2 cellular contexts compared by ENCODE assay signal in genomic region chr9:129415954-129416651, GRCh38.
TF ChIP-seq lines count a peak whose summit lies in the region.

No MANE protein-coding gene starts in this region.

TF ChIP-seq in HCT116, 20 proteins besides CTCF, POLR2A, EP300 and RAD21 (continued from another document):
- no peak for TF ChIP-seq EZH2 (IDR thresholded peaks at IDR 0.05)
- TF ChIP-seq YY1 (IDR thresholded peaks at IDR 0.05; ENCODE audit: extremely low read depth, insufficient replicate concordance, low read depth, low read length) = no peak
- no peak for TF ChIP-seq EGR1 (IDR thresholded peaks at IDR 0.05; ENCODE audit: low read depth)
- TF ChIP-seq ELF1 (IDR thresholded peaks at IDR 0.05; ENCODE audit: borderline replicate concordance, low read depth) = no peak
- no peak for TF ChIP-seq JUND (IDR thresholded peaks at IDR 0.05)
- TF ChIP-seq SIN3A (IDR thresholded peaks at IDR 0.05; ENCODE audit: low read depth) = no peak
- no peak for TF ChIP-seq ZNF274 (IDR thresholded peaks at IDR 0.05; ENCODE audit: low read depth, low read length)

TF ChIP-seq in K562, 482 proteins besides CTCF, POLR2A, EP300 and RAD21 (continued from another document):
- TF ChIP-seq EGR1 (conservative IDR thresholded peaks at IDR 0.05) (no peak), ATF1 (CRISPR knock-in tag; IDR thresholded peaks at IDR 0.05) (no peak), ATF1 (tag; IDR thresholded peaks at IDR 0.05) (no peak), BRF1 (IDR thresholded peaks at IDR 0.05; ENCODE audit: borderline replicate concordance, extremely low read depth, insufficient read length) (no peak), RBBP5 (IDR thresholded peaks at IDR 0.05; ENCODE audit: borderline replicate concordance, insufficient read depth, low read length, poor library complexity, severe bottlenecking) (peak; percentile 13), MEIS2 (IDR thresholded peaks at IDR 0.05; ENCODE audit: partially characterized antibody) (peak; percentile 71), BDP1 (IDR thresholded peaks at IDR 0.05; ENCODE audit: insufficient read depth, insufficient read length) (no peak), SOX6 (IDR thresholded peaks at IDR 0.05) (no peak), PKNOX1 (IDR thresholded peaks at IDR 0.05) (peak; percentile 56)
- TF ChIP-seq, protein P1, sequence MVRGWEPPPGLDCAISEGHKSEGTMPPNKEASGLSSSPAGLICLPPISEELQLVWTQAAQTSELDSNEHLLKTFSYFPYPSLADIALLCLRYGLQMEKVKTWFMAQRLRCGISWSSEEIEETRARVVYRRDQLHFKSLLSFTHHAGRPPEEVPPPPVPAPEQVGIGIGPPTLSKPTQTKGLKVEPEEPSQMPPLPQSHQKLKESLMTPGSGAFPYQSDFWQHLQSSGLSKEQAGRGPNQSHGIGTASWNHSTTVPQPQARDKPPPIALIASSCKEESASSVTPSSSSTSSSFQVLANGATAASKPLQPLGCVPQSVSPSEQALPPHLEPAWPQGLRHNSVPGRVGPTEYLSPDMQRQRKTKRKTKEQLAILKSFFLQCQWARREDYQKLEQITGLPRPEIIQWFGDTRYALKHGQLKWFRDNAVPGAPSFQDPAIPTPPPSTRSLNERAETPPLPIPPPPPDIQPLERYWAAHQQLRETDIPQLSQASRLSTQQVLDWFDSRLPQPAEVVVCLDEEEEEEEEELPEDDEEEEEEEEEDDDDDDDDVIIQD (CRISPR knock-in tag; IDR thresholded peaks at IDR 0.05) = no peak
- TF ChIP-seq, protein P2, sequence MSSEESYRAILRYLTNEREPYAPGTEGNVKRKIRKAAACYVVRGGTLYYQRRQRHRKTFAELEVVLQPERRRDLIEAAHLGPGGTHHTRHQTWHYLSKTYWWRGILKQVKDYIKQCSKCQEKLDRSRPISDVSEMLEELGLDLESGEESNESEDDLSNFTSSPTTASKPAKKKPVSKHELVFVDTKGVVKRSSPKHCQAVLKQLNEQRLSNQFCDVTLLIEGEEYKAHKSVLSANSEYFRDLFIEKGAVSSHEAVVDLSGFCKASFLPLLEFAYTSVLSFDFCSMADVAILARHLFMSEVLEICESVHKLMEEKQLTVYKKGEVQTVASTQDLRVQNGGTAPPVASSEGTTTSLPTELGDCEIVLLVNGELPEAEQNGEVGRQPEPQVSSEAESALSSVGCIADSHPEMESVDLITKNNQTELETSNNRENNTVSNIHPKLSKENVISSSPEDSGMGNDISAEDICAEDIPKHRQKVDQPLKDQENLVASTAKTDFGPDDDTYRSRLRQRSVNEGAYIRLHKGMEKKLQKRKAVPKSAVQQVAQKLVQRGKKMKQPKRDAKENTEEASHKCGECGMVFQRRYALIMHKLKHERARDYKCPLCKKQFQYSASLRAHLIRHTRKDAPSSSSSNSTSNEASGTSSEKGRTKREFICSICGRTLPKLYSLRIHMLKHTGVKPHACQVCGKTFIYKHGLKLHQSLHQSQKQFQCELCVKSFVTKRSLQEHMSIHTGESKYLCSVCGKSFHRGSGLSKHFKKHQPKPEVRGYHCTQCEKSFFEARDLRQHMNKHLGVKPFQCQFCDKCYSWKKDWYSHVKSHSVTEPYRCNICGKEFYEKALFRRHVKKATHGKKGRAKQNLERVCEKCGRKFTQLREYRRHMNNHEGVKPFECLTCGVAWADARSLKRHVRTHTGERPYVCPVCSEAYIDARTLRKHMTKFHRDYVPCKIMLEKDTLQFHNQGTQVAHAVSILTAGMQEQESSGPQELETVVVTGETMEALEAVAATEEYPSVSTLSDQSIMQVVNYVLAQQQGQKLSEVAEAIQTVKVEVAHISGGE (CRISPR knock-in tag; IDR thresholded peaks at IDR 0.05) = 0 out of 6 replicates have a peak, but pooled peaks of 1 of the 3 experiments have one; percentile 42
- TF ChIP-seq, protein P3, sequence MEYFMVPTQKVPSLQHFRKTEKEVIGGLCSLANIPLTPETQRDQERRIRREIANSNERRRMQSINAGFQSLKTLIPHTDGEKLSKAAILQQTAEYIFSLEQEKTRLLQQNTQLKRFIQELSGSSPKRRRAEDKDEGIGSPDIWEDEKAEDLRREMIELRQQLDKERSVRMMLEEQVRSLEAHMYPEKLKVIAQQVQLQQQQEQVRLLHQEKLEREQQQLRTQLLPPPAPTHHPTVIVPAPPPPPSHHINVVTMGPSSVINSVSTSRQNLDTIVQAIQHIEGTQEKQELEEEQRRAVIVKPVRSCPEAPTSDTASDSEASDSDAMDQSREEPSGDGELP (CRISPR knock-in tag; IDR thresholded peaks at IDR 0.05; ENCODE audit: borderline replicate concordance) = peak; percentile 43; the same call in 1 of the 2 replicates
- TF ChIP-seq, protein P4, sequence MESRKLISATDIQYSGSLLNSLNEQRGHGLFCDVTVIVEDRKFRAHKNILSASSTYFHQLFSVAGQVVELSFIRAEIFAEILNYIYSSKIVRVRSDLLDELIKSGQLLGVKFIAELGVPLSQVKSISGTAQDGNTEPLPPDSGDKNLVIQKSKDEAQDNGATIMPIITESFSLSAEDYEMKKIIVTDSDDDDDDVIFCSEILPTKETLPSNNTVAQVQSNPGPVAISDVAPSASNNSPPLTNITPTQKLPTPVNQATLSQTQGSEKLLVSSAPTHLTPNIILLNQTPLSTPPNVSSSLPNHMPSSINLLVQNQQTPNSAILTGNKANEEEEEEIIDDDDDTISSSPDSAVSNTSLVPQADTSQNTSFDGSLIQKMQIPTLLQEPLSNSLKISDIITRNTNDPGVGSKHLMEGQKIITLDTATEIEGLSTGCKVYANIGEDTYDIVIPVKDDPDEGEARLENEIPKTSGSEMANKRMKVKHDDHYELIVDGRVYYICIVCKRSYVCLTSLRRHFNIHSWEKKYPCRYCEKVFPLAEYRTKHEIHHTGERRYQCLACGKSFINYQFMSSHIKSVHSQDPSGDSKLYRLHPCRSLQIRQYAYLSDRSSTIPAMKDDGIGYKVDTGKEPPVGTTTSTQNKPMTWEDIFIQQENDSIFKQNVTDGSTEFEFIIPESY (CRISPR knock-in tag; IDR thresholded peaks at IDR 0.05) = no peak
